ENCODE assay signal across 22 cellular contexts in the genomic region with DNA sequence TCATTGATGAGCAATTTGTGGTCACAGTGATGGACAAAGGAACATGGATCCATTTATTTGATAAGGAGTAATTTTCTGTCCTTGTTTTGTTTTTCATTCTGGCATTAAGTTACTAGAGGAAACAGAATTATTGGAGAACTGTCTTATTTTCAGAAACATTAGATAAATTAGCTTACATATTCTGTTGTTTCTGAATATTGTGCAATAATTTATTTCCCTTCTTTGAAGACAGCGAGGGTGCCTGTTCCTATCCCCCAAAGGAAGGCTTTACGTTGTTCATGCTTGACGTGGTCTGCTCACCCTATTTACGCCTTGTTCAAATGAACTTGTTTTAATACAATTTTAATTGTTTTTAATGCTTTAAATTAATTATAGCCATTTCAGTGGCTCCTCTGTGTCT.
"Had no signal": no experiment of that assay in that cellular context is flagged by ENCODE, and none has a peak within 500 bp of the region (broad histone marks: within the 10 kb centered on the region; RNA-seq: fewer than 3 reads in every experiment).

No MANE protein-coding gene starts in this region.

- H3K4me2 ChIP-seq: hepatocyte had no signal

- ATAC-seq: foreskin keratinocyte, gastroesophageal sphincter, heart left ventricle, left cardiac atrium, left lung, left ventricle myocardium superior, lower lobe of right lung, mucosa of descending colon had no signal

- H3K9me3 ChIP-seq: esophagus muscularis mucosa, gastroesophageal sphincter, heart left ventricle, left lung, lower lobe of right lung, mucosa of descending colon had no signal

- H3K4me1 ChIP-seq: esophagus muscularis mucosa, foreskin keratinocyte, gastroesophageal sphincter, heart left ventricle, left lung, lower lobe of right lung had no signal

- DNase-seq: dermis blood vessel endothelial cell; dorsolateral prefrontal cortex; effector CD4-positive, alpha-beta T cell; effector memory CD4-positive, alpha-beta T cell; foreskin keratinocyte; heart left ventricle; left cardiac atrium; left lung; left ventricle myocardium superior; lower lobe of right lung; mesenchymal stem cell; mucosa of descending colon; naive B cell had no signal

- H3K36me3 ChIP-seq: esophagus muscularis mucosa, gastroesophageal sphincter, heart left ventricle, left lung, lower lobe of right lung had no signal

- H3K79me2 ChIP-seq: hepatocyte had no signal

- H3K27me3 ChIP-seq: dorsolateral prefrontal cortex, esophagus muscularis mucosa, gastroesophageal sphincter, heart left ventricle, hepatocyte, left lung had no signal

- H3K4me3 ChIP-seq: coronary artery, dorsolateral prefrontal cortex, esophagus muscularis mucosa, gastroesophageal sphincter, heart left ventricle, hepatocyte, left lung, lower lobe of right lung, mucosa of descending colon had no signal

- H2AFZ ChIP-seq: hepatocyte had no signal

- H3K27ac ChIP-seq: coronary artery, dorsolateral prefrontal cortex, esophagus muscularis mucosa, foreskin keratinocyte, gastroesophageal sphincter, heart left ventricle, hepatocyte, left lung, lower lobe of right lung had no signal

- FAIRE-seq: colon, endothelial cell of umbilical vein, frontal cortex, islet of Langerhans, keratinocyte had no signal
